ENCODE assay signal across 15 cellular contexts in genomic region chr5:118561971-118562370, GRCh38.
"Had no signal": no experiment of that assay in that cellular context is flagged by ENCODE, and none has a peak within 500 bp of the region (broad histone marks: within the 10 kb centered on the region; RNA-seq: fewer than 3 reads in every experiment).

No MANE protein-coding gene starts in this region.

- H3K36me3 ChIP-seq: gastrocnemius medialis, neutrophil, stomach, thoracic aorta, transverse colon had no signal

- H3K27ac Mint-ChIP-seq: immature natural killer cell; naive thymus-derived CD4-positive, alpha-beta T cell had no signal

- DNase-seq: cortex of kidney; dorsolateral prefrontal cortex; effector CD8-positive, alpha-beta T cell; gastrocnemius medialis; immature natural killer cell; mammary epithelial cell; naive thymus-derived CD4-positive, alpha-beta T cell; small intestine; stimulated activated CD4-positive, alpha-beta T cell treated with anti-CD3 and anti-CD28 coated beads, Interleukin-12 subunit alpha, Interleukin-12 subunit beta, amount 100 ng/mL, for 4 hours; stimulated activated naive CD4-positive, alpha-beta T cell; stomach; substantia nigra; transverse colon had no signal

- H3K27me3 Mint-ChIP-seq: naive thymus-derived CD4-positive, alpha-beta T cell had no signal

- H3K4me3 ChIP-seq: dorsolateral prefrontal cortex, gastrocnemius medialis, stomach, thoracic aorta, transverse colon had no signal

- H3K27ac ChIP-seq: dorsolateral prefrontal cortex, gastrocnemius medialis, neutrophil, stomach, thoracic aorta, transverse colon had no signal

- H3K27me3 ChIP-seq: dorsolateral prefrontal cortex, gastrocnemius medialis, neutrophil, stomach, transverse colon had no signal

- H3K4me3 Mint-ChIP-seq: immature natural killer cell; naive thymus-derived CD4-positive, alpha-beta T cell had no signal

- H3K4me1 ChIP-seq: gastrocnemius medialis, stomach, transverse colon had no signal

- H3K36me3 Mint-ChIP-seq: immature natural killer cell; naive thymus-derived CD4-positive, alpha-beta T cell had no signal

- H3K9me3 ChIP-seq: gastrocnemius medialis, neutrophil, stomach, thoracic aorta, transverse colon had no signal

- H3K4me1 Mint-ChIP-seq: immature natural killer cell; naive thymus-derived CD4-positive, alpha-beta T cell had no signal

- ATAC-seq: gastrocnemius medialis; naive thymus-derived CD4-positive, alpha-beta T cell had no signal
